Comparison of ENCODE assay signal across 8 cellular contexts in the genomic region with DNA sequence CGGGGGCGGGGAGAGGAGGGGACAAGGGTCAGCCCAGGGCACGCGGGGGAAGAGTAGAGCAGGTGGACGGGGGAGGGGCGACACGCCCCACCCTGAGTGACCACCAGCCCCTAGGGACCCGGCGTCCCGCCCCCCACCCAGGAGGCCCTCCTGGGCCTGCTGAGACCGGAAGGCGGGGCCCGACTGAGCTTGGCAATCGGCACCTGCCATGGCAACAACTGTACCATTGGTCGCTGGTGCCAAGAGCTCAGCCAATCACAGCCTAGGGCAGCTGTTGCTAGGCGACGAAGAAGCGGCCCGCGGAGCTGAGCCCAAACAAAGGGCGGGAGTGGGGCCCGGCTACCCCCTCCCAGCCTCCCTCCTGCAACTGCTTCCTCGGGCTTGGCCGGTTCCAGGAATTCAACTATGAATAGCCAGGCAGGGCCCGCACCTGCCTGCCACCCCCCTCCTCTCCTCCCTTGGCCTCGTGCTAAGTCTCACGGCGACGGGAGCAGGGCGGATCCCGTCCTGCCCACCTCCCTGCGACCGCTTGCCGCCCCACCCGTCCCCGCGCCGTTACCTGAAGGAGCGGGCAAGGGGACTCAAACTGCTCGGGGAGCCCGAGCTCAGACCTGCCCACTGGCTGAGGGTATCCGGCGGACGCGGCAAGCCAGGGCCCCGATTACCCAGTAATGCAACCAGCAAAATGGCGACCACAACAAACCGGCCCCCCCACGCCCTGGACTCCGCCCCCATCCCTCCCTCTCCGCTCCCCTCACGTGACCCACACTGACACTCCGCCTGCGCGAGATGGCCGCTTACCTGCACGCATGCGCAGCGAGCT. TPM values are rescaled to one million over a fixed set of nuclear protein-coding genes. Genes with fewer than 3 reads are reported as not detected.
DNase-seq lines count a peak whose midpoint lies in the region; ATAC-seq and TF ChIP-seq lines count a peak whose summit lies in the region.

A gene (minus strand): TSS at position 699 of the 823 bp plus-strand sequence. CDS start 2,295 bp downstream, outside the sequence.

- no peaks in the 10 kb centered on the region for H3K27me3 ChIP-seq in liver (ENCODE audit: control insufficient read depth in 4 of 4, insufficient read depth in 4 of 4, low read length in 3 of 4)

- H3K4me3 ChIP-seq in AG04449 (ENCODE audit: low read depth, low read length) (peak within 1 kb of the TSS; percentile 90), liver (ENCODE audit: low read depth in 1 of 3, low read length in 3 of 3) (peak within 1 kb of the TSS; percentile 77 to 89 (median 81))

- DNase-seq in AG04449 (ENCODE audit: low read depth, low spot score) (peak; percentile 73), NCI-H446 treated with DMSO at 0.1 percent for 48 hours (lab: John Stamatoyannopoulos, UW) (peak; percentile 87), ecto neural progenitor cell (ENCODE audit: low spot score) (peak; percentile 98)
- DNase-seq in activated CD8-positive, alpha-beta T cell treated with anti-CD3 and anti-CD28 coated beads for 36 hours = peak; percentile 99
- DNase-seq in stimulated activated CD4-positive, alpha-beta T cell treated with anti-CD3 and anti-CD28 coated beads, Interleukin-2, amount 100 ng/mL, for 48 hours = peak; percentile 92 to 95

- WGBS in liver = under 1% methylated on average over 59 of the region's 59 CpGs

- H3K9me3 ChIP-seq in liver (ENCODE audit: control insufficient read depth in 4 of 4, low read length in 3 of 4) = no peaks in the 10 kb centered on the region

- H3K36me3 Mint-ChIP-seq in activated CD8-positive, alpha-beta T cell treated with anti-CD3 and anti-CD28 coated beads for 36 hours (ENCODE audit: low read depth) = peaks cover 71% of the 10 kb centered on the region

- intact Hi-C loops in activated CD8-positive, alpha-beta T cell treated with anti-CD3 and anti-CD28 coated beads for 36 hours (cut with micrococcal nuclease) = no loop called here

- no peak for TF ChIP-seq CTCF in AG04449 (IDR thresholded peaks at IDR 0.05; ENCODE audit: insufficient read depth, low read length, missing control alignments)
- TF ChIP-seq CTCF in activated CD8-positive, alpha-beta T cell treated with anti-CD3 and anti-CD28 coated beads for 36 hours (IDR thresholded peaks at IDR 0.05) = no peak
- TF ChIP-seq CTCF in liver (IDR thresholded peaks at IDR 0.05; ENCODE audit: low read depth, low read length, missing input control) = no peak

- H3K9me3 Mint-ChIP-seq in activated CD8-positive, alpha-beta T cell treated with anti-CD3 and anti-CD28 coated beads for 36 hours = no peaks in the 10 kb centered on the region

- H3K27ac Mint-ChIP-seq in activated CD8-positive, alpha-beta T cell treated with anti-CD3 and anti-CD28 coated beads for 36 hours = peak within 1 kb of the TSS; percentile 88

- peaks cover 10 to 48% (median 17%) of the 10 kb centered on the region in 4 donors for H3K36me3 ChIP-seq in liver (ENCODE audit: control insufficient read depth in 4 of 4, insufficient read depth in 3 of 4, low read depth in 1 of 4, low read length in 3 of 4)

- peak within 1 kb of the TSS; percentile 72 to 89 for H3K27ac ChIP-seq in liver (ENCODE audit: low read depth in 1 of 2, low read length in 2 of 2)

- H3K27me3 Mint-ChIP-seq in activated CD8-positive, alpha-beta T cell treated with anti-CD3 and anti-CD28 coated beads for 36 hours = no peaks in the 10 kb centered on the region

- TF ChIP-seq RAD21 in liver (IDR thresholded peaks at IDR 0.05) = no peak

- ATAC-seq in GM18873 (IDR thresholded peaks at IDR 0.05; ENCODE audit: low FRiP score, unreplicated experiment) = peak; percentile 78
- peak; percentile 85 for ATAC-seq in HG03135 (IDR thresholded peaks at IDR 0.05; ENCODE audit: unreplicated experiment)
- ATAC-seq in activated CD8-positive, alpha-beta T cell treated with anti-CD3 and anti-CD28 coated beads for 36 hours = peak; percentile 86

- peaks cover 4 to 19% (median 17%) of the 10 kb centered on the region in 4 donors for H3K4me1 ChIP-seq in liver (ENCODE audit: control insufficient read depth in 4 of 4, insufficient read depth in 4 of 4, low read length in 3 of 4)

- CTCF ChIA-PET in AG04449 (lab: Yijun Ruan, JAX) = interaction anchor here (1.0 to 2.1 kb wide), 5 partner anchors 9 to 137 kb away, joined by 3 to 40 read pairs (median 5); a partner anchor contains a TSS
- CTCF ChIA-PET in activated CD8-positive, alpha-beta T cell treated with anti-CD3 and anti-CD28 coated beads for 36 hours (lab: Charles Lee) = interaction anchor here (1.1 to 2.1 kb wide), 4 partner anchors 11 to 137 kb away, joined by 3 to 37 read pairs (median 6); a partner anchor contains a TSS

- H3K9ac ChIP-seq in liver (ENCODE audit: low read depth in 1 of 2, low read length in 2 of 2) = peak within 1 kb of the TSS; percentile 30 to 58

- H3K4me1 Mint-ChIP-seq in activated CD8-positive, alpha-beta T cell treated with anti-CD3 and anti-CD28 coated beads for 36 hours (ENCODE audit: low read depth) = peaks cover 31% of the 10 kb centered on the region

- H3K4me3 Mint-ChIP-seq in activated CD8-positive, alpha-beta T cell treated with anti-CD3 and anti-CD28 coated beads for 36 hours = peak within 1 kb of the TSS; percentile 63

- POLR2A ChIA-PET in AG04449 (lab: Yijun Ruan, JAX) = interaction anchor here (0.5 to 1.5 kb wide), 4 partner anchors 9 to 398 kb away, joined by 4 to 10 read pairs (median 4); a partner anchor contains a TSS
- POLR2A ChIA-PET in activated CD8-positive, alpha-beta T cell treated with anti-CD3 and anti-CD28 coated beads for 36 hours (lab: Charles Lee) = interaction anchor here (0.6 to 2.1 kb wide), 8 partner anchors 8 to 224 kb away, joined by 3 to 21 read pairs (median 3); a partner anchor contains a TSS

TF ChIP-seq in liver, 16 proteins besides CTCF, POLR2A, EP300 and RAD21:
- TF ChIP-seq JUND (IDR thresholded peaks at IDR 0.05) (no peak), FOXA1 (IDR thresholded peaks at IDR 0.05) (no peak), HNF4A (conservative IDR thresholded peaks at IDR 0.05) (peak in 1 of 2 donors; percentile 38), RXRA (IDR thresholded peaks at IDR 0.05) (no peak), EGR1 (IDR thresholded peaks at IDR 0.05; ENCODE audit: low read depth in 2 of 2) (no peak), SP1 (IDR thresholded peaks at IDR 0.05) (peak; percentile 77), NR2F2 (IDR thresholded peaks at IDR 0.05) (no peak), TAF1 (conservative IDR thresholded peaks at IDR 0.05) (no peak), FOXA2 (IDR thresholded peaks at IDR 0.05) (no peak), YY1 (IDR thresholded peaks at IDR 0.05) (peak; percentile 99), HNF4G (IDR thresholded peaks at IDR 0.05) (no peak), GABPA (IDR thresholded peaks at IDR 0.05 in 1 of 2, conservative IDR thresholded peaks at IDR 0.05 in 1 of 2) (no peak)
- TF ChIP-seq, protein P1, sequence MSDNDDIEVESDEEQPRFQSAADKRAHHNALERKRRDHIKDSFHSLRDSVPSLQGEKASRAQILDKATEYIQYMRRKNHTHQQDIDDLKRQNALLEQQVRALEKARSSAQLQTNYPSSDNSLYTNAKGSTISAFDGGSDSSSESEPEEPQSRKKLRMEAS (IDR thresholded peaks at IDR 0.05) = peak; percentile 75
- TF ChIP-seq, protein P2, sequence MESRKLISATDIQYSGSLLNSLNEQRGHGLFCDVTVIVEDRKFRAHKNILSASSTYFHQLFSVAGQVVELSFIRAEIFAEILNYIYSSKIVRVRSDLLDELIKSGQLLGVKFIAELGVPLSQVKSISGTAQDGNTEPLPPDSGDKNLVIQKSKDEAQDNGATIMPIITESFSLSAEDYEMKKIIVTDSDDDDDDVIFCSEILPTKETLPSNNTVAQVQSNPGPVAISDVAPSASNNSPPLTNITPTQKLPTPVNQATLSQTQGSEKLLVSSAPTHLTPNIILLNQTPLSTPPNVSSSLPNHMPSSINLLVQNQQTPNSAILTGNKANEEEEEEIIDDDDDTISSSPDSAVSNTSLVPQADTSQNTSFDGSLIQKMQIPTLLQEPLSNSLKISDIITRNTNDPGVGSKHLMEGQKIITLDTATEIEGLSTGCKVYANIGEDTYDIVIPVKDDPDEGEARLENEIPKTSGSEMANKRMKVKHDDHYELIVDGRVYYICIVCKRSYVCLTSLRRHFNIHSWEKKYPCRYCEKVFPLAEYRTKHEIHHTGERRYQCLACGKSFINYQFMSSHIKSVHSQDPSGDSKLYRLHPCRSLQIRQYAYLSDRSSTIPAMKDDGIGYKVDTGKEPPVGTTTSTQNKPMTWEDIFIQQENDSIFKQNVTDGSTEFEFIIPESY (IDR thresholded peaks at IDR 0.05) = peak; percentile 61
- TF ChIP-seq, protein P3, sequence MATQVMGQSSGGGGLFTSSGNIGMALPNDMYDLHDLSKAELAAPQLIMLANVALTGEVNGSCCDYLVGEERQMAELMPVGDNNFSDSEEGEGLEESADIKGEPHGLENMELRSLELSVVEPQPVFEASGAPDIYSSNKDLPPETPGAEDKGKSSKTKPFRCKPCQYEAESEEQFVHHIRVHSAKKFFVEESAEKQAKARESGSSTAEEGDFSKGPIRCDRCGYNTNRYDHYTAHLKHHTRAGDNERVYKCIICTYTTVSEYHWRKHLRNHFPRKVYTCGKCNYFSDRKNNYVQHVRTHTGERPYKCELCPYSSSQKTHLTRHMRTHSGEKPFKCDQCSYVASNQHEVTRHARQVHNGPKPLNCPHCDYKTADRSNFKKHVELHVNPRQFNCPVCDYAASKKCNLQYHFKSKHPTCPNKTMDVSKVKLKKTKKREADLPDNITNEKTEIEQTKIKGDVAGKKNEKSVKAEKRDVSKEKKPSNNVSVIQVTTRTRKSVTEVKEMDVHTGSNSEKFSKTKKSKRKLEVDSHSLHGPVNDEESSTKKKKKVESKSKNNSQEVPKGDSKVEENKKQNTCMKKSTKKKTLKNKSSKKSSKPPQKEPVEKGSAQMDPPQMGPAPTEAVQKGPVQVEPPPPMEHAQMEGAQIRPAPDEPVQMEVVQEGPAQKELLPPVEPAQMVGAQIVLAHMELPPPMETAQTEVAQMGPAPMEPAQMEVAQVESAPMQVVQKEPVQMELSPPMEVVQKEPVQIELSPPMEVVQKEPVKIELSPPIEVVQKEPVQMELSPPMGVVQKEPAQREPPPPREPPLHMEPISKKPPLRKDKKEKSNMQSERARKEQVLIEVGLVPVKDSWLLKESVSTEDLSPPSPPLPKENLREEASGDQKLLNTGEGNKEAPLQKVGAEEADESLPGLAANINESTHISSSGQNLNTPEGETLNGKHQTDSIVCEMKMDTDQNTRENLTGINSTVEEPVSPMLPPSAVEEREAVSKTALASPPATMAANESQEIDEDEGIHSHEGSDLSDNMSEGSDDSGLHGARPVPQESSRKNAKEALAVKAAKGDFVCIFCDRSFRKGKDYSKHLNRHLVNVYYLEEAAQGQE (IDR thresholded peaks at IDR 0.05) = no peak
- TF ChIP-seq, protein P4, sequence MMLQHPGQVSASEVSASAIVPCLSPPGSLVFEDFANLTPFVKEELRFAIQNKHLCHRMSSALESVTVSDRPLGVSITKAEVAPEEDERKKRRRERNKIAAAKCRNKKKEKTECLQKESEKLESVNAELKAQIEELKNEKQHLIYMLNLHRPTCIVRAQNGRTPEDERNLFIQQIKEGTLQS (IDR thresholded peaks at IDR 0.05) = no peak
TF ChIP-seq in liver: peak in this region for 5.

RNA-seq across cellular contexts. Expression of the gene that starts here (rescaled TPM):
- 1 to 10 TPM; 5.4 to 7.0 TPM for total RNA-seq in activated CD8-positive, alpha-beta T cell treated with anti-CD3 and anti-CD28 coated beads for 36 hours
- total RNA-seq in liver = 1 to 10 TPM; 3.7 to 7.6 TPM
- 1 to 10 TPM; 2.8 TPM for polyA plus RNA-seq in liver

Comparison
In these comparisons a context has a peak if more than half of its experiments do, and no peak if none do; other contexts are left out.
1. Peak in every context shown above with its lines: DNase-seq, ATAC-seq, H3K4me3 ChIP-seq and H3K27ac ChIP-seq.